ENCODE assay signal across 18 cellular contexts in the genomic region with DNA sequence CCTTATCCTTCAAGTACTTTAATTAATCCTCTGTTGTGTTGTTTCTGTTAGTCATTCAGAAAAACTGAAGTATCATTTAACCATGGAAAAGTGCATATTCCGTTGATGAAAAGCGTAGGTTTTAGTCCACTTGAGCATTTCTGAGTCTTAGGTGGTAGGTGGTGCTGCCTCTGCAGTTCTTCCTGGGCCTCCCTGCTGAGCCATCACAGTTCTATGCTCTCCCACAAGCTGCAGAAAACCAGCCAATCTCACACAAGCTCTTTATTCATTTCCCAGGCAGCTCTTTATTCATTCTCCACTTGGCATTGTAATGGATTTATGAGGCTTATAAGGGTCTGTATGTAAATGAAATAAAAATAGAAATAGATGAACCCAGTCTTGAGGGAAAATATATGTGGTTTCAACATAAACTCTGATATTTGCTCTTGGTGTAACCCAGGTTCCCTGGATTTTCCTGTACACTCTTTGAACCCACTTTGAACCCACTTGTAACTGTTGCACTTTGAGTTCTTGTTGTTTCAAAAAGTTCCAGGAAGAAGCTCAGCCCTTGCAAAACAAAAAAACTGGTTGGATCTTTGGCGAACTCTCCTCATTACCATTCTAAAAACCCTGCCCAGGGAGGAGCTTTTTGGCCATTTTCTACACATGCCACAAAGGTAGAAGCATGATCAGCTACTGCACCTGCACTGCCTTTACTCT.
"Had no signal": no experiment of that assay in that cellular context is flagged by ENCODE, and none has a peak within 500 bp of the region (broad histone marks: within the 10 kb centered on the region; RNA-seq: fewer than 3 reads in every experiment).

No MANE protein-coding gene starts in this region.

- H3K36me3 ChIP-seq: left lung, thyroid gland, vagina had no signal

- ATAC-seq: left cardiac atrium; left lung; naive thymus-derived CD8-positive, alpha-beta T cell; sciatic nerve; stimulated activated naive CD8-positive, alpha-beta T cell treated with anti-CD3 and anti-CD28 coated beads, Interleukin-15, amount 100 ng/mL, for 72 hours had no signal

- DNase-seq: cortex of kidney; left cardiac atrium; left lung; naive thymus-derived CD8-positive, alpha-beta T cell; nephron progenitor cell; posterior cingulate gyrus; stimulated activated CD4-positive, alpha-beta T cell treated with anti-CD3 and anti-CD28 coated beads, Interleukin-12 subunit alpha, Interleukin-12 subunit beta, amount 100 ng/mL, for 4 hours; stimulated activated CD4-positive, alpha-beta T cell treated with anti-CD3 and anti-CD28 coated beads, Interleukin-1b, Interleukin-23, amount 100 ng/mL, for 48 hours; stimulated activated CD4-positive, alpha-beta T cell treated with anti-CD3 and anti-CD28 coated beads, Interleukin-4, amount 100 ng/mL, for 1 hour; stimulated activated CD8-positive, alpha-beta memory T cell treated with anti-CD3 and anti-CD28 coated beads, Interleukin-4, amount 100 ng/mL, for 48 hours; stimulated activated naive CD4-positive, alpha-beta T cell; stimulated activated naive CD8-positive, alpha-beta T cell treated with anti-CD3 and anti-CD28 coated beads, Interleukin-15, amount 100 ng/mL, for 72 hours; thyroid gland; trophoblast cell had no signal

- H3K27me3 ChIP-seq: hepatocyte, thyroid gland, vagina had no signal

- H3K9me3 ChIP-seq: left lung, thyroid gland, vagina had no signal

- H3K4me3 ChIP-seq: hepatocyte, left lung, smooth muscle cell, thyroid gland, vagina had no signal

- H3K27ac ChIP-seq: hepatocyte, left lung, thyroid gland, vagina had no signal
